In genomic region chr6:31765559-31765909, GRCh38 we compare ENCODE assay signal across 18 cellular contexts. TPM values are rescaled to one million over a fixed set of nuclear protein-coding genes. Genes with fewer than 3 reads are reported as not detected.
A peak's percentile ranks its signal among the peaks of the same experiment; 100 is the strongest.
DNase-seq lines count a peak whose midpoint lies in the region; ATAC-seq, FAIRE-seq and TF ChIP-seq lines count a peak whose summit lies in the region.
"Had no signal": no experiment of that assay in that cellular context is flagged by ENCODE, and none has a peak within 500 bp of the region (broad histone marks: within the 10 kb centered on the region; RNA-seq: fewer than 3 reads in every experiment).

No MANE protein-coding gene starts in this region.

- H3K4me1 Mint-ChIP-seq in stimulated activated memory B cell treated with anti-CD40 and anti-IgM and Interleukin-4, amounts not matched to agents 10 μg/mL and 1 μg/mL and 100 μg/mL, for 72 hours: peaks cover 7% of the 10 kb centered on the region

- no peak overlapping the region for H3K18ac ChIP-seq in H1 (ENCODE audit: extremely low read depth, low read length)

- CTCF ChIA-PET in H1 (lab: Charles Lee; ENCODE audit: partially characterized antibody): interaction anchor here (0.6 to 2.2 kb wide), 18 partner anchors 9 to 114 kb away, joined by 3 to 23 read pairs (median 4); partner anchors contain the start of genes CLIC1, DDAH2, LSM2 and LY6G5C

- H3K9ac ChIP-seq in ES-I3 (ENCODE audit: low read depth, low read length) (peak overlapping the region; percentile 49; the same call in 1 of the 2 replicates), HUES64 (ENCODE audit: low read depth, low read length) (0 out of 2 replicates have a peak overlapping the region, but pooled peaks have one; percentile 13), H1 (replicated peaks in 1 of 4; ENCODE audit: extremely low read depth in 1 of 4, low read depth in 3 of 4, low read length in 3 of 4) (no peak overlapping the region)

- no peak overlapping the region for H2BK12ac ChIP-seq in H1 (ENCODE audit: low read depth, low read length)

- peak overlapping the region; percentile 59 for H3K27ac Mint-ChIP-seq in stimulated activated memory B cell treated with anti-CD40 and anti-IgM and Interleukin-4, amounts not matched to agents 10 μg/mL and 1 μg/mL and 100 μg/mL, for 72 hours
- H3K27ac Mint-ChIP-seq: CD4-positive, alpha-beta memory T cell had no signal

- POLR2A ChIA-PET in H1 (lab: Charles Lee; ENCODE audit: partially characterized antibody): interaction anchor here (1.0 to 2.0 kb wide), 19 partner anchors 11 to 132 kb away, joined by 3 to 14 read pairs (median 4); partner anchors contain the start of genes CLIC1, DDAH2, EHMT2 and GPANK1

- H2AFZ ChIP-seq in H1 (ENCODE audit: low read length): no peak overlapping the region

- no peak for ATAC-seq in stimulated activated memory B cell treated with anti-CD40 and anti-IgM and Interleukin-4, amounts not matched to agents 10 μg/mL and 1 μg/mL and 100 μg/mL, for 72 hours
- ATAC-seq in HG03196 (IDR thresholded peaks at IDR 0.05; ENCODE audit: unreplicated experiment): no peak

- no peak overlapping the region for H3K27ac ChIP-seq in HUES64 (ENCODE audit: low read depth, low read length)
- no peak overlapping the region for H3K27ac ChIP-seq in H1 (ENCODE audit: low read depth, low read length)

- H3K4ac ChIP-seq in H1 (replicated peaks; ENCODE audit: insufficient read length, low read depth, low read length): no peak overlapping the region

- H2BK5ac ChIP-seq in H1 (ENCODE audit: low read depth, low read length): 0 out of 2 replicates have a peak overlapping the region, but pooled peaks have one; percentile 9

- H3K4me1 ChIP-seq in ES-I3 (ENCODE audit: insufficient read depth, low read length): peaks cover 6% of the 10 kb centered on the region
- H3K4me1 ChIP-seq in HUES64 (ENCODE audit: insufficient read depth, low read length): peaks cover 8% of the 10 kb centered on the region; the same call in 1 of the 2 replicates
- peaks cover 0 to 11% (median under 1%) of the 10 kb centered on the region in 4 experiments; a peak in 4 of 7 replicates for H3K4me1 ChIP-seq in H1 (replicated peaks in 1 of 4; ENCODE audit: control insufficient read depth in 3 of 4, insufficient read depth in 4 of 4, low read length in 3 of 4)

- H3K4me3 ChIP-seq in HUES64 (ENCODE audit: low read length) (no peak overlapping the region), H1 (ENCODE audit: extremely low read depth in 1 of 4, insufficient read depth in 2 of 4, low read depth in 3 of 4, low read length in 4 of 4) (no peak overlapping the region; a peak in 1 of 8 replicates)

- TF ChIP-seq RAD21 in H1 (IDR thresholded peaks at IDR 0.05 in 1 of 2, conservative IDR thresholded peaks at IDR 0.05 in 1 of 2; ENCODE audit: low read depth in 2 of 2, low read length in 2 of 2): no peak

- H3K9me3 Mint-ChIP-seq in stimulated activated memory B cell treated with anti-CD40 and anti-IgM and Interleukin-4, amounts not matched to agents 10 μg/mL and 1 μg/mL and 100 μg/mL, for 72 hours: no peaks in the 10 kb centered on the region
- H3K9me3 Mint-ChIP-seq: CD4-positive, alpha-beta memory T cell had no signal

- no peak overlapping the region for H3K14ac ChIP-seq in H1 (ENCODE audit: insufficient read length)

- no peaks in the 10 kb centered on the region for H3K27me3 Mint-ChIP-seq in stimulated activated memory B cell treated with anti-CD40 and anti-IgM and Interleukin-4, amounts not matched to agents 10 μg/mL and 1 μg/mL and 100 μg/mL, for 72 hours
- H3K27me3 Mint-ChIP-seq: CD4-positive, alpha-beta memory T cell had no signal

- H3K79me2 ChIP-seq in H1 (ENCODE audit: control insufficient read depth in 1 of 2, insufficient read depth in 2 of 2, low read length in 2 of 2): no peaks in the 10 kb centered on the region

- TF ChIP-seq POLR2A in H1 (IDR thresholded peaks at IDR 0.05; ENCODE audit: control extremely low read depth in 1 of 2, low read depth in 2 of 2, low read length in 2 of 2): no peak

- H2BK20ac ChIP-seq in H1 (ENCODE audit: low read length): 0 out of 2 replicates have a peak overlapping the region, but pooled peaks have one; percentile 61

- DNase-seq in H1 (ENCODE audit: low read depth in 1 of 2, low spot score in 2 of 2): no peak
- no peak for DNase-seq in NCI-H2029 treated with DMSO at 0.1 percent for 48 hours (lab: John Stamatoyannopoulos, UW)
- no peak for DNase-seq in C1 segment of cervical spinal cord (lab: John Stamatoyannopoulos, UW)
- DNase-seq: CD4-positive, alpha-beta memory T cell; KG1; NCI-H1105; NCI-H2081; NCI-H2171; NCI-H345; NCI-H524 treated with DMSO at 0.1 percent for 48 hours had no signal

- H2AK5ac ChIP-seq in H1 (ENCODE audit: low read depth, low read length): no peak overlapping the region

- H3K36me3 Mint-ChIP-seq in stimulated activated memory B cell treated with anti-CD40 and anti-IgM and Interleukin-4, amounts not matched to agents 10 μg/mL and 1 μg/mL and 100 μg/mL, for 72 hours: peaks cover 33% of the 10 kb centered on the region

- FAIRE-seq in H1 (lab: Jason Lieb, UNC): no peak
- FAIRE-seq: G401.6, GM12892, RCC 7860 had no signal

- H3K4me2 ChIP-seq in H1 (ENCODE audit: insufficient read depth in 1 of 2, low read depth in 2 of 2, low read length in 2 of 2): peak overlapping the region; percentile 31 to 77; a peak in 3 of 4 replicates

- no peak overlapping the region for H2BK120ac ChIP-seq in H1 (replicated peaks; ENCODE audit: low read depth, low read length)

- no peak overlapping the region for H4K8ac ChIP-seq in H1 (ENCODE audit: extremely low read depth, insufficient read depth, low read length)

- H3K79me1 ChIP-seq in H1 (ENCODE audit: low read depth, low read length): no peaks in the 10 kb centered on the region

- H3K4me3 Mint-ChIP-seq in stimulated activated memory B cell treated with anti-CD40 and anti-IgM and Interleukin-4, amounts not matched to agents 10 μg/mL and 1 μg/mL and 100 μg/mL, for 72 hours: no peak overlapping the region
- H3K4me3 Mint-ChIP-seq: CD4-positive, alpha-beta memory T cell had no signal

- H3K36me3 ChIP-seq in ES-I3 (ENCODE audit: insufficient read depth, low read length) (peaks cover under 1% of the 10 kb centered on the region; the same call in 1 of the 2 replicates), HUES64 (ENCODE audit: insufficient read depth, low read length) (peaks cover 18% of the 10 kb centered on the region; the same call in 1 of the 2 replicates), H1 (ENCODE audit: control insufficient read depth in 2 of 4, insufficient read depth in 4 of 4, low read length in 3 of 4) (peaks cover 0 to 13% (median 0%) of the 10 kb centered on the region in 4 experiments; a peak in 3 of 8 replicates)

- no peak overlapping the region for H3K56ac ChIP-seq in H1 (replicated peaks; ENCODE audit: insufficient read length, low read depth, low read length)

- H3K23me2 ChIP-seq in H1 (ENCODE audit: low read depth, low read length): peaks cover 3% of the 10 kb centered on the region; the same call in 1 of the 2 replicates

- no peak overlapping the region for H4K91ac ChIP-seq in H1 (replicated peaks; ENCODE audit: insufficient read length, low read length)

- TF ChIP-seq EP300 in H1 (IDR thresholded peaks at IDR 0.05; ENCODE audit: borderline replicate concordance in 1 of 2, low read depth in 2 of 2, low read length in 2 of 2): no peak

- H3K9me3 ChIP-seq in ES-I3 (ENCODE audit: control insufficient read depth, insufficient read depth, low read length) (no peaks in the 10 kb centered on the region), HUES64 (ENCODE audit: insufficient read depth, low read depth, low read length) (no peaks in the 10 kb centered on the region), H1 (ENCODE audit: insufficient read depth in 2 of 2, low read depth in 1 of 2, low read length in 1 of 2) (no peaks in the 10 kb centered on the region)

- TF ChIP-seq CTCF in H1 (IDR thresholded peaks at IDR 0.05; ENCODE audit: control extremely low read depth in 1 of 3, insufficient read depth in 1 of 3, low read depth in 1 of 3, low read length in 3 of 3): no peak

- no peak overlapping the region for H3K23ac ChIP-seq in H1 (ENCODE audit: insufficient read length)

- no peaks in the 10 kb centered on the region for H3K27me3 ChIP-seq in HUES64 (ENCODE audit: insufficient read depth, low read length)
- H3K27me3 ChIP-seq in H1 (replicated peaks in 1 of 4; ENCODE audit: control insufficient read depth in 3 of 4, extremely low read depth in 1 of 4, insufficient read depth in 3 of 4, low read length in 3 of 4): no peaks in the 10 kb centered on the region

- H4K5ac ChIP-seq in H1 (ENCODE audit: insufficient read length, low read depth, low read length): no peak overlapping the region

- no peaks in the 10 kb centered on the region for H4K20me1 ChIP-seq in H1 (replicated peaks in 1 of 2; ENCODE audit: control insufficient read depth in 1 of 2, insufficient read depth in 2 of 2, low read length in 2 of 2)

- 95% methylated on average over 9 of the region's 9 CpGs for WGBS in HUES64
- 93% methylated on average over 4 of the region's 9 CpGs; no CpG with 5 or more reads in 1 of the 2 experiments for WGBS in H1 (ENCODE audit: extremely low coverage in 1 of 2, insufficient coverage in 1 of 2, insufficient read length in 1 of 2, insufficient replicate concordance in 2 of 2, low coverage in 1 of 2, low lambda C conversion rate in 2 of 2, missing lambda C conversion rate in 1 of 2), 2 experiments

- H2BK15ac ChIP-seq in H1 (ENCODE audit: low read length): no peak overlapping the region

RNA-seq across cellular contexts. Expression of gene SAPCD1, which starts 3.1 kb away (rescaled TPM):
- 2.3 TPM for polyA plus RNA-seq in HUES64 (2013, experiment 1 of 2)
- polyA plus RNA-seq in HUES64 (2013, experiment 2 of 2): 4.5 TPM
- total RNA-seq in H1 (2021; fragmentation: NEBNext Ultra II Directional; extraction: Animal tissue kit (Norgen Biotek cat#: 25700)): 3.4 and 5.9 TPM in 2 replicates
- polyA plus RNA-seq in H1 (2011; rRNA removed): 3.1 and 4.4 TPM in 2 replicates
- 8.2 TPM for polyA plus RNA-seq in H1 (2011; cell fraction: cytosol; rRNA removed)
- polyA plus RNA-seq in H1 (2011; cell fraction: nucleus; rRNA removed): 40.1 TPM
- 6.1 to 13.3 TPM (median 9.4 TPM) in 4 replicates for polyA plus RNA-seq in H1 (2012, experiment 1 of 2)
- 0.63 TPM for polyA plus RNA-seq in H1 (2012, experiment 2 of 2)
- 2.0 TPM for polyA plus RNA-seq in H1 (2013, experiment 1 of 2)
- 1.9 TPM for polyA plus RNA-seq in H1 (2013, experiment 2 of 2)
- polyA minus RNA-seq in H1 (2011; rRNA and poly(A)+ RNA removed): 1.4 TPM in 1 of 2 replicates, not detected in the other
- polyA minus RNA-seq in H1 (2011; cell fraction: cytosol; rRNA and poly(A)+ RNA removed): 1.5 TPM
- polyA minus RNA-seq in H1 (2011; cell fraction: nucleus; rRNA and poly(A)+ RNA removed): 1.7 TPM

RNA-seq across cellular contexts. Expression of gene VWA7, which starts 11.6 kb away (rescaled TPM):
- 0.45 TPM for polyA plus RNA-seq in HUES64 (2013, experiment 1 of 2)
- polyA plus RNA-seq in HUES64 (2013, experiment 2 of 2): 0.51 TPM
- total RNA-seq in H1 (2021; fragmentation: NEBNext Ultra II Directional; extraction: Animal tissue kit (Norgen Biotek cat#: 25700)): 1.5 and 2.1 TPM in 2 replicates
- 0.82 and 1.1 TPM in 2 replicates for polyA plus RNA-seq in H1 (2011; rRNA removed)
- 0.93 TPM for polyA plus RNA-seq in H1 (2011; cell fraction: cytosol; rRNA removed)
- 4.2 TPM for polyA plus RNA-seq in H1 (2011; cell fraction: nucleus; rRNA removed)
- polyA plus RNA-seq in H1 (2012, experiment 1 of 2): 1.3 to 2.1 TPM (median 1.5 TPM) in 4 replicates
- 0.68 TPM for polyA plus RNA-seq in H1 (2012, experiment 2 of 2)
- 0.97 TPM for polyA plus RNA-seq in H1 (2013, experiment 1 of 2)
- polyA plus RNA-seq in H1 (2013, experiment 2 of 2): 0.48 TPM
- 0.15 and 0.95 TPM in 2 replicates for polyA minus RNA-seq in H1 (2011; rRNA and poly(A)+ RNA removed)
- 0.88 TPM for polyA minus RNA-seq in H1 (2011; cell fraction: cytosol; rRNA and poly(A)+ RNA removed)
- polyA minus RNA-seq in H1 (2011; cell fraction: nucleus; rRNA and poly(A)+ RNA removed): 3.4 TPM
- total RNA-seq: SK-MEL-5 had no signal

RNA-seq across cellular contexts. Expression of gene MSH5, which starts 25.7 kb away (rescaled TPM):
- polyA plus RNA-seq in HUES64 (2013, experiment 1 of 2): 9.5 TPM
- polyA plus RNA-seq in HUES64 (2013, experiment 2 of 2): 14.6 TPM
- 21.3 and 25.3 TPM in 2 replicates for total RNA-seq in H1 (2021; fragmentation: NEBNext Ultra II Directional; extraction: Animal tissue kit (Norgen Biotek cat#: 25700))
- polyA plus RNA-seq in H1 (2011; rRNA removed): 26.5 and 34.5 TPM in 2 replicates
- 29.5 TPM for polyA plus RNA-seq in H1 (2011; cell fraction: cytosol; rRNA removed)
- polyA plus RNA-seq in H1 (2011; cell fraction: nucleus; rRNA removed): 149 TPM
- polyA plus RNA-seq in H1 (2012, experiment 1 of 2): 16.0 to 22.5 TPM (median 20.5 TPM) in 4 replicates
- polyA plus RNA-seq in H1 (2012, experiment 2 of 2): 5.4 TPM
- 15.6 TPM for polyA plus RNA-seq in H1 (2013, experiment 1 of 2)
- 14.5 TPM for polyA plus RNA-seq in H1 (2013, experiment 2 of 2)
- 36.0 and 38.2 TPM in 2 replicates for polyA minus RNA-seq in H1 (2011; rRNA and poly(A)+ RNA removed)
- 19.8 TPM for polyA minus RNA-seq in H1 (2011; cell fraction: cytosol; rRNA and poly(A)+ RNA removed)
- 72.1 TPM for polyA minus RNA-seq in H1 (2011; cell fraction: nucleus; rRNA and poly(A)+ RNA removed)

RNA-seq across cellular contexts. Expression of gene CLIC1, which starts 29.2 kb away (rescaled TPM):
- polyA plus RNA-seq in HUES64 (2013, experiment 1 of 2): 285 TPM
- 300 TPM for polyA plus RNA-seq in HUES64 (2013, experiment 2 of 2)
- total RNA-seq in H1 (2021; fragmentation: NEBNext Ultra II Directional; extraction: Animal tissue kit (Norgen Biotek cat#: 25700)): 250 and 259 TPM in 2 replicates
- polyA plus RNA-seq in H1 (2011; rRNA removed): 236 and 277 TPM in 2 replicates
- 288 TPM for polyA plus RNA-seq in H1 (2011; cell fraction: cytosol; rRNA removed)
- 199 TPM for polyA plus RNA-seq in H1 (2011; cell fraction: nucleus; rRNA removed)
- polyA plus RNA-seq in H1 (2012, experiment 1 of 2): 240 to 286 TPM (median 280 TPM) in 4 replicates
- polyA plus RNA-seq in H1 (2012, experiment 2 of 2): 482 TPM
- polyA plus RNA-seq in H1 (2013, experiment 1 of 2): 173 TPM
- polyA plus RNA-seq in H1 (2013, experiment 2 of 2): 202 TPM
- 255 and 293 TPM in 2 replicates for polyA minus RNA-seq in H1 (2011; rRNA and poly(A)+ RNA removed)
- polyA minus RNA-seq in H1 (2011; cell fraction: cytosol; rRNA and poly(A)+ RNA removed): 101 TPM
- polyA minus RNA-seq in H1 (2011; cell fraction: nucleus; rRNA and poly(A)+ RNA removed): 83.5 TPM

RNA-seq across cellular contexts. Expression of gene VARS1, which starts 30.0 kb away (rescaled TPM):
- polyA plus RNA-seq in HUES64 (2013, experiment 1 of 2): 86.0 TPM
- polyA plus RNA-seq in HUES64 (2013, experiment 2 of 2): 86.9 TPM
- 162 and 163 TPM in 2 replicates for total RNA-seq in H1 (2021; fragmentation: NEBNext Ultra II Directional; extraction: Animal tissue kit (Norgen Biotek cat#: 25700))
- polyA plus RNA-seq in H1 (2011; rRNA removed): 53.5 and 99.3 TPM in 2 replicates
- 38.7 TPM for polyA plus RNA-seq in H1 (2011; cell fraction: cytosol; rRNA removed)
- polyA plus RNA-seq in H1 (2011; cell fraction: nucleus; rRNA removed): 191 TPM
- polyA plus RNA-seq in H1 (2012, experiment 1 of 2): 141 to 169 TPM (median 165 TPM) in 4 replicates
- polyA plus RNA-seq in H1 (2012, experiment 2 of 2): 254 TPM
- polyA plus RNA-seq in H1 (2013, experiment 1 of 2): 75.9 TPM
- polyA plus RNA-seq in H1 (2013, experiment 2 of 2): 66.0 TPM
- 123 and 151 TPM in 2 replicates for polyA minus RNA-seq in H1 (2011; rRNA and poly(A)+ RNA removed)
- polyA minus RNA-seq in H1 (2011; cell fraction: cytosol; rRNA and poly(A)+ RNA removed): 89.3 TPM
- 72.5 TPM for polyA minus RNA-seq in H1 (2011; cell fraction: nucleus; rRNA and poly(A)+ RNA removed)

Comparison
In these comparisons a context has a peak if more than half of its experiments do, and no peak if none do; other contexts are left out.
1. H3K9ac ChIP-seq: peak in ES-I3 (single experiment) and HUES64 (single experiment); none in H1 (0 of 4).